In the genomic region with DNA sequence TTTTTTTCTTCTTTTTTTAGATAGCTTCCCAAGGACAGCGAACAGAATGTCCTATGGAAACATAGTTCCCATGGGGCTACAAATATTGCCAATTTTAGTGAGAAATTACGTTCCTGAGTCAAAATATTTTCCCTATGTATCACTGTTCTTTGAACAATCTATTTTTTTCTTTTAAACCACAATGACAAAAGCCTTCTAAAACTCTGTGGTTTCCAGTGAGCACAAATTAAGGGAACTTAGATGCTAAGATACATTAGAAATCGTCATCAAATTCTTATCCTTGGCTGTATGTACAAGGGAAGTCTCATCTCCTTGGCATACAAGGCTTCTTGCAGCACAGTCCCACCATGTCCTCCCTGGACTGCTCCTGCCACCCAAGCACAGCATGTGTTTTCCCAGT, we compare ENCODE assay signal across 16 cellular contexts. TPM values are rescaled to one million over a fixed set of nuclear protein-coding genes. Genes with fewer than 3 reads are reported as not detected.
DNase-seq lines count a peak whose midpoint lies in the region; ATAC-seq, FAIRE-seq and TF ChIP-seq lines count a peak whose summit lies in the region.
"Had no signal": no experiment of that assay in that cellular context is flagged by ENCODE, and none has a peak within 500 bp of the region (broad histone marks: within the 10 kb centered on the region; RNA-seq: fewer than 3 reads in every experiment).

No MANE protein-coding gene starts in this region.

- no peaks in the 10 kb centered on the region for H4K20me1 ChIP-seq in keratinocyte (ENCODE audit: control insufficient read depth, extremely low read depth, insufficient read depth, low read length)

- peak overlapping the region; percentile 18 for H3K4me2 ChIP-seq in keratinocyte (ENCODE audit: control insufficient read depth, extremely low read depth, insufficient read depth, low read depth, low read length)

- no peaks in the 10 kb centered on the region for H3K9me3 ChIP-seq in keratinocyte (ENCODE audit: control insufficient read depth, low read depth, low read length)
- no peaks in the 10 kb centered on the region for H3K9me3 ChIP-seq in effector memory CD4-positive, alpha-beta T cell (ENCODE audit: control insufficient read depth, low read length)

- H2AFZ ChIP-seq in keratinocyte (ENCODE audit: control insufficient read depth, low read length): no peak overlapping the region

- H3K27me3 Mint-ChIP-seq in stimulated activated naive CD8-positive, alpha-beta T cell treated with anti-CD3 and anti-CD28 coated beads, Interleukin-15, Interleukin-2, amounts not matched to agents 100 ng/mL and 50 ng/mL, for 24 hours: no peaks in the 10 kb centered on the region

- dilution Hi-C loops in keratinocyte (cut with MboI; ENCODE audit: extremely low pct_ligation_motif_present, low sequenced_read_pairs): no loop called here

- H3K4me1 Mint-ChIP-seq in stimulated activated naive CD8-positive, alpha-beta T cell treated with anti-CD3 and anti-CD28 coated beads, Interleukin-15, Interleukin-2, amounts not matched to agents 100 ng/mL and 50 ng/mL, for 24 hours (ENCODE audit: low read depth): peaks cover 18% of the 10 kb centered on the region

- H3K9me1 ChIP-seq in keratinocyte (ENCODE audit: control insufficient read depth, extremely low read depth, insufficient read depth, low read length): no peaks in the 10 kb centered on the region

- no peak overlapping the region for H3K9ac ChIP-seq in keratinocyte (ENCODE audit: control insufficient read depth, extremely low read depth, insufficient read depth, low read length)

- DNase-seq in stimulated activated naive CD8-positive, alpha-beta T cell treated with anti-CD3 and anti-CD28 coated beads, Interleukin-15, Interleukin-2, amounts not matched to agents 100 U/mL and 50 U/mL, for 24 hours: no peak
- DNase-seq in amniotic epithelial cell (ENCODE audit: low read depth) (peak; percentile 87), keratinocyte (ENCODE audit: low read depth, low spot score) (peak; percentile 26), HUDEP-2 (lab: John Stamatoyannopoulos, UW; ENCODE audit: unreplicated experiment in 76 of 76) (no peak)
- DNase-seq in effector memory CD4-positive, alpha-beta T cell: no peak
- DNase-seq: activated CD4-positive, alpha-beta T cell treated with anti-CD3 and anti-CD28 coated beads for 1 hour; activated effector memory CD4-positive, alpha-beta T cell treated with Interleukin-2 at 50 U/mL for 16 hours; hypothalamus; MM.1S; NCI-H524; SHP77 treated with DMSO at 0.1 percent for 48 hours had no signal

- no peaks in the 10 kb centered on the region for H3K36me3 ChIP-seq in keratinocyte (ENCODE audit: control insufficient read depth in 2 of 2, extremely low read depth in 1 of 2, insufficient read depth in 2 of 2, low read length in 2 of 2)
- no peaks in the 10 kb centered on the region for H3K36me3 ChIP-seq in effector memory CD4-positive, alpha-beta T cell (ENCODE audit: control insufficient read depth, insufficient read depth, low read length)

- no peak overlapping the region for H3K4me3 ChIP-seq in keratinocyte (ENCODE audit: control insufficient read depth in 2 of 3, extremely low read depth in 1 of 3, insufficient read depth in 2 of 3, low read depth in 1 of 3, low read length in 3 of 3)
- H3K4me3 ChIP-seq in effector memory CD4-positive, alpha-beta T cell (ENCODE audit: insufficient read depth, low read depth, low read length, poor library complexity, severe bottlenecking): no peak overlapping the region
- H3K4me3 ChIP-seq: skin epidermis had no signal

- ATAC-seq in stimulated activated naive CD8-positive, alpha-beta T cell treated with anti-CD3 and anti-CD28 coated beads, Interleukin-15, Interleukin-2, amounts not matched to agents 100 U/mL and 50 U/mL, for 24 hours: no peak
- no peak for ATAC-seq in GM19351 (IDR thresholded peaks at IDR 0.05; ENCODE audit: unreplicated experiment)
- ATAC-seq in GM19452 (IDR thresholded peaks at IDR 0.05; ENCODE audit: unreplicated experiment): no peak

- peak; percentile 90 for FAIRE-seq in keratinocyte (lab: Jason Lieb, UNC)

- no peaks in the 10 kb centered on the region for H3K79me2 ChIP-seq in keratinocyte (ENCODE audit: control insufficient read depth, insufficient read depth, low read length)

- H3K4me1 ChIP-seq in keratinocyte (ENCODE audit: control insufficient read depth, extremely low read depth, insufficient read depth, low read length): peaks cover 15% of the 10 kb centered on the region
- no peaks in the 10 kb centered on the region for H3K4me1 ChIP-seq in effector memory CD4-positive, alpha-beta T cell (ENCODE audit: control insufficient read depth, insufficient read depth, low read length, poor library complexity, severe bottlenecking)

- TF ChIP-seq CTCF in keratinocyte (optimal IDR thresholded peaks at IDR 0.05 in 1 of 3, IDR thresholded peaks at IDR 0.05 in 1 of 3, conservative IDR thresholded peaks at IDR 0.05 in 1 of 3; ENCODE audit: extremely low read depth in 1 of 3, insufficient read depth in 2 of 3, low read length in 3 of 3): no peak

- H3K9me3 Mint-ChIP-seq in stimulated activated naive CD8-positive, alpha-beta T cell treated with anti-CD3 and anti-CD28 coated beads, Interleukin-15, Interleukin-2, amounts not matched to agents 100 ng/mL and 50 ng/mL, for 24 hours: no peaks in the 10 kb centered on the region

- H3K27ac Mint-ChIP-seq in stimulated activated naive CD8-positive, alpha-beta T cell treated with anti-CD3 and anti-CD28 coated beads, Interleukin-15, Interleukin-2, amounts not matched to agents 100 ng/mL and 50 ng/mL, for 24 hours: peak overlapping the region; percentile 17

- no peak overlapping the region for H3K4me3 Mint-ChIP-seq in stimulated activated naive CD8-positive, alpha-beta T cell treated with anti-CD3 and anti-CD28 coated beads, Interleukin-15, Interleukin-2, amounts not matched to agents 100 ng/mL and 50 ng/mL, for 24 hours

- H3K27ac ChIP-seq in keratinocyte (ENCODE audit: control insufficient read depth, insufficient read depth, low read length): peak overlapping the region; percentile 44
- H3K27ac ChIP-seq in effector memory CD4-positive, alpha-beta T cell (ENCODE audit: insufficient read depth, low read length, poor library complexity, severe bottlenecking): no peak overlapping the region
- H3K27ac ChIP-seq: C4-2B had no signal

- no peaks in the 10 kb centered on the region for H3K36me3 Mint-ChIP-seq in stimulated activated naive CD8-positive, alpha-beta T cell treated with anti-CD3 and anti-CD28 coated beads, Interleukin-15, Interleukin-2, amounts not matched to agents 100 ng/mL and 50 ng/mL, for 24 hours (ENCODE audit: low read depth)

- H3K27me3 ChIP-seq in keratinocyte (ENCODE audit: control insufficient read depth, extremely low read depth, insufficient read depth, low read length): no peaks in the 10 kb centered on the region
- H3K27me3 ChIP-seq in effector memory CD4-positive, alpha-beta T cell (replicated peaks; ENCODE audit: control insufficient read depth, insufficient read depth, low read length, poor library complexity, severe bottlenecking): no peaks in the 10 kb centered on the region

RNA-seq across cellular contexts. Expression of a gene that starts 17.9 kb away (rescaled TPM):
- 1.3 to 2.7 TPM (median 2.5 TPM) in 3 replicates for polyA plus RNA-seq in keratinocyte
- 8.7 TPM for polyA plus RNA-seq in keratinocyte (2011; ENCODE audit: low read depth)
- polyA plus RNA-seq in keratinocyte (2011; cell fraction: cytosol; rRNA removed): 2.0 and 2.5 TPM in 2 replicates
- 1.9 and 2.1 TPM in 2 replicates for polyA plus RNA-seq in keratinocyte (2011; cell fraction: nucleus; rRNA removed)
- 1.6 and 6.1 TPM in 2 replicates for polyA plus RNA-seq in keratinocyte (2012; ENCODE audit: low replicate concordance)
- polyA minus RNA-seq in keratinocyte: 1.5 to 3.6 TPM (median 2.1 TPM) in 3 replicates
- 3.3 TPM for polyA minus RNA-seq in keratinocyte (2011; cell fraction: cytosol; rRNA and poly(A)+ RNA removed)
- 1.5 and 1.6 TPM in 2 replicates for polyA minus RNA-seq in keratinocyte (2011; cell fraction: nucleus; rRNA and poly(A)+ RNA removed)

Comparison
In these comparisons a context has a peak if more than half of its experiments do, and no peak if none do; other contexts are left out.
1. DNase-seq: peak in amniotic epithelial cell (single experiment) and keratinocyte (single experiment); none in stimulated activated naive CD8-positive, alpha-beta T cell treated with anti-CD3 and anti-CD28 coated beads, Interleukin-15, Interleukin-2, amounts not matched to agents 100 U/mL and 50 U/mL, for 24 hours (single experiment), effector memory CD4-positive, alpha-beta T cell (0 of 3) and HUDEP-2 (0 of 76).